ENCODE assay signal across 21 cellular contexts in the genomic region with DNA sequence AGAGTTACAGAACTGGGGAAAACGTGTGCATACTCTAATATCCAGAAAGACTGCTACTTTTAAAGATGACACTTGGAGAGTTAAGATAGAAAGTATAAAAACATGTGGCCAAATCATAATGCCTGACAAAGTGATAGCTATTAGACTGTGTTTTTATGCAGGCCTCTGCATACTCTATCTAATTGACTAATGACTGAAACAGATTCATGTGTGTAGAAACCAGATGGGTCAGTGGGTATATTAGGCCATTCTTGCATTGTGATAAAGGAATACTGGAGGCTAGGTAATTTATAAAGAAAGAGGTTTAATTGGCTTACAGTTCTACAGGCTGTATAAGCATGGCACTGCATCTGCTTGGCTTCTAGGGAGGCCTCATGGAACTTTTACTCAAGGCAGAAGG.
DNase-seq lines count a peak whose midpoint lies in the region; ATAC-seq and TF ChIP-seq lines count a peak whose summit lies in the region.
"Had no signal": no experiment of that assay in that cellular context is flagged by ENCODE, and none has a peak within 500 bp of the region (broad histone marks: within the 10 kb centered on the region; RNA-seq: fewer than 3 reads in every experiment).

No MANE protein-coding gene starts in this region.

- H3K9me3 Mint-ChIP-seq in natural killer cell, result no peaks in the 10 kb centered on the region
- no peaks in the 10 kb centered on the region for H3K9me3 Mint-ChIP-seq in natural killer cell treated with Interleukin-12 subunit alpha and Interleukin-12 subunit beta and Interleukin-15 and Interleukin-18, amount 100 ng/mL, for 72 hours
- H3K9me3 Mint-ChIP-seq in immature natural killer cell, result no peaks in the 10 kb centered on the region
- H3K9me3 Mint-ChIP-seq: CD4-positive, alpha-beta T cell; HFFc6 had no signal

- H3K4me1 Mint-ChIP-seq in natural killer cell (peaks cover 46 to 54% of the 10 kb centered on the region in 2 donors), immature natural killer cell (peaks cover 42 to 67% of the 10 kb centered on the region in 2 donors)
- H3K4me1 Mint-ChIP-seq in natural killer cell treated with Interleukin-12 subunit alpha and Interleukin-12 subunit beta and Interleukin-15 and Interleukin-18, amount 100 ng/mL, for 72 hours (ENCODE audit: low read depth in 2 of 2), result peaks cover 28 to 35% of the 10 kb centered on the region in 2 donors

- H3K36me3 Mint-ChIP-seq in natural killer cell (no peaks in the 10 kb centered on the region), immature natural killer cell (no peaks in the 10 kb centered on the region)
- no peaks in the 10 kb centered on the region for H3K36me3 Mint-ChIP-seq in natural killer cell treated with Interleukin-12 subunit alpha and Interleukin-12 subunit beta and Interleukin-15 and Interleukin-18, amount 100 ng/mL, for 72 hours
- H3K36me3 Mint-ChIP-seq: CD14-positive monocyte had no signal

- no peak for TF ChIP-seq CTCF in natural killer cell (IDR thresholded peaks at IDR 0.05)

- DNase-seq in natural killer cell, result no peak
- no peak for DNase-seq in natural killer cell treated with Interleukin-12 subunit alpha and Interleukin-12 subunit beta and Interleukin-15 and Interleukin-18, amount 100 ng/mL, for 72 hours (ENCODE audit: low spot score)
- no peak for DNase-seq in immature natural killer cell
- DNase-seq in NCI-H524 treated with DMSO at 0.1 percent for 48 hours (lab: John Stamatoyannopoulos, UW), result no peak
- DNase-seq: 8988T; ACHN; AML-193; BE2C; Calu3; CD4-positive, alpha-beta T cell; COR-L47; DMS79; EL; GDM1; GOT3; HFFc6 had no signal

- intact Hi-C loops in natural killer cell (cut with micrococcal nuclease), result no loop called here

- H3K4me3 Mint-ChIP-seq in natural killer cell, result peak overlapping the region; percentile 7
- H3K4me3 Mint-ChIP-seq in natural killer cell treated with Interleukin-12 subunit alpha and Interleukin-12 subunit beta and Interleukin-15 and Interleukin-18, amount 100 ng/mL, for 72 hours, result no peak overlapping the region
- H3K4me3 Mint-ChIP-seq in immature natural killer cell, result peak overlapping the region in 4 of 5 donors; percentile 15 to 44 (median 40)
- H3K4me3 Mint-ChIP-seq: CD14-positive monocyte; CD4-positive, alpha-beta T cell; HFFc6 had no signal

- H3K27me3 Mint-ChIP-seq in natural killer cell (ENCODE audit: low read depth in 2 of 2) (no peaks in the 10 kb centered on the region), immature natural killer cell (ENCODE audit: low read depth in 3 of 3) (peaks cover 0 to 1% (median 0%) of the 10 kb centered on the region in 3 donors)
- no peaks in the 10 kb centered on the region for H3K27me3 Mint-ChIP-seq in natural killer cell treated with Interleukin-12 subunit alpha and Interleukin-12 subunit beta and Interleukin-15 and Interleukin-18, amount 100 ng/mL, for 72 hours
- H3K27me3 Mint-ChIP-seq: CD4-positive, alpha-beta T cell had no signal

- peak overlapping the region in 1 of 2 donors; percentile 4 for H3K27ac Mint-ChIP-seq in natural killer cell
- H3K27ac Mint-ChIP-seq in natural killer cell treated with Interleukin-12 subunit alpha and Interleukin-12 subunit beta and Interleukin-15 and Interleukin-18, amount 100 ng/mL, for 72 hours, result no peak overlapping the region
- peak overlapping the region in 3 of 6 donors; percentile 5 to 61 (median 47) for H3K27ac Mint-ChIP-seq in immature natural killer cell
- H3K27ac Mint-ChIP-seq: CD14-positive monocyte; CD4-positive, alpha-beta T cell; HFFc6 had no signal

- no peak for ATAC-seq in natural killer cell
- ATAC-seq in natural killer cell treated with Interleukin-12 subunit alpha and Interleukin-12 subunit beta and Interleukin-15 and Interleukin-18, amount 100 ng/mL, for 72 hours, result no peak
- no peak for ATAC-seq in SK-N-SH treated with all-trans-retinoic acid at 6 μM for 48 hours
- no peak for ATAC-seq in HG03280 (IDR thresholded peaks at IDR 0.05; ENCODE audit: unreplicated experiment)
- ATAC-seq: A549, GM12878 had no signal

TF ChIP-seq in SK-N-SH treated with all-trans-retinoic acid at 6 μM for 48 hours, 23 proteins besides CTCF, POLR2A, EP300 and RAD21:
- TF ChIP-seq ZNF8 (CRISPR knock-in tag; IDR thresholded peaks at IDR 0.05) (no peak), ZC3H10 (CRISPR knock-in tag; IDR thresholded peaks at IDR 0.05) (no peak), RARB (CRISPR knock-in tag; IDR thresholded peaks at IDR 0.05) (no peak), ZNF70 (CRISPR knock-in tag; IDR thresholded peaks at IDR 0.05) (no peak), TCF4 (CRISPR knock-in tag; IDR thresholded peaks at IDR 0.05; ENCODE audit: borderline replicate concordance) (peak; percentile 75), TOX (CRISPR knock-in tag; IDR thresholded peaks at IDR 0.05; ENCODE audit: borderline replicate concordance) (no peak), ZFP3 (CRISPR knock-in tag; IDR thresholded peaks at IDR 0.05) (no peak), BACH2 (CRISPR knock-in tag; IDR thresholded peaks at IDR 0.05; ENCODE audit: borderline replicate concordance) (no peak), ARNTL (CRISPR knock-in tag; IDR thresholded peaks at IDR 0.05; ENCODE audit: borderline replicate concordance, low read depth) (no peak), OSR1 (CRISPR knock-in tag; IDR thresholded peaks at IDR 0.05) (no peak)
- TF ChIP-seq, protein P1, sequence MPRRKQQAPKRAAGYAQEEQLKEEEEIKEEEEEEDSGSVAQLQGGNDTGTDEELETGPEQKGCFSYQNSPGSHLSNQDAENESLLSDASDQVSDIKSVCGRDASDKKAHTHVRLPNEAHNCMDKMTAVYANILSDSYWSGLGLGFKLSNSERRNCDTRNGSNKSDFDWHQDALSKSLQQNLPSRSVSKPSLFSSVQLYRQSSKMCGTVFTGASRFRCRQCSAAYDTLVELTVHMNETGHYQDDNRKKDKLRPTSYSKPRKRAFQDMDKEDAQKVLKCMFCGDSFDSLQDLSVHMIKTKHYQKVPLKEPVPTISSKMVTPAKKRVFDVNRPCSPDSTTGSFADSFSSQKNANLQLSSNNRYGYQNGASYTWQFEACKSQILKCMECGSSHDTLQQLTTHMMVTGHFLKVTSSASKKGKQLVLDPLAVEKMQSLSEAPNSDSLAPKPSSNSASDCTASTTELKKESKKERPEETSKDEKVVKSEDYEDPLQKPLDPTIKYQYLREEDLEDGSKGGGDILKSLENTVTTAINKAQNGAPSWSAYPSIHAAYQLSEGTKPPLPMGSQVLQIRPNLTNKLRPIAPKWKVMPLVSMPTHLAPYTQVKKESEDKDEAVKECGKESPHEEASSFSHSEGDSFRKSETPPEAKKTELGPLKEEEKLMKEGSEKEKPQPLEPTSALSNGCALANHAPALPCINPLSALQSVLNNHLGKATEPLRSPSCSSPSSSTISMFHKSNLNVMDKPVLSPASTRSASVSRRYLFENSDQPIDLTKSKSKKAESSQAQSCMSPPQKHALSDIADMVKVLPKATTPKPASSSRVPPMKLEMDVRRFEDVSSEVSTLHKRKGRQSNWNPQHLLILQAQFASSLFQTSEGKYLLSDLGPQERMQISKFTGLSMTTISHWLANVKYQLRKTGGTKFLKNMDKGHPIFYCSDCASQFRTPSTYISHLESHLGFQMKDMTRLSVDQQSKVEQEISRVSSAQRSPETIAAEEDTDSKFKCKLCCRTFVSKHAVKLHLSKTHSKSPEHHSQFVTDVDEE (CRISPR knock-in tag; IDR thresholded peaks at IDR 0.05), result peak; percentile 82; the same call in 1 of the 2 replicates
- TF ChIP-seq, protein P2, sequence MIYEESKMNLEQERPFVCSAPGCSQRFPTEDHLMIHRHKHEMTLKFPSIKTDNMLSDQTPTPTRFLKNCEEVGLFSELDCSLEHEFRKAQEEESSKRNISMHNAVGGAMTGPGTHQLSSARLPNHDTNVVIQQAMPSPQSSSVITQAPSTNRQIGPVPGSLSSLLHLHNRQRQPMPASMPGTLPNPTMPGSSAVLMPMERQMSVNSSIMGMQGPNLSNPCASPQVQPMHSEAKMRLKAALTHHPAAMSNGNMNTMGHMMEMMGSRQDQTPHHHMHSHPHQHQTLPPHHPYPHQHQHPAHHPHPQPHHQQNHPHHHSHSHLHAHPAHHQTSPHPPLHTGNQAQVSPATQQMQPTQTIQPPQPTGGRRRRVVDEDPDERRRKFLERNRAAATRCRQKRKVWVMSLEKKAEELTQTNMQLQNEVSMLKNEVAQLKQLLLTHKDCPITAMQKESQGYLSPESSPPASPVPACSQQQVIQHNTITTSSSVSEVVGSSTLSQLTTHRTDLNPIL (CRISPR knock-in tag; IDR thresholded peaks at IDR 0.05; ENCODE audit: low read depth), result no peak
